ENCODE assay signal across 1 cellular context in genomic region chr13:40776232-40776631, GRCh38.
TF ChIP-seq lines count a peak whose summit lies in the region.

No MANE protein-coding gene starts in this region.

TF ChIP-seq in IMR-90, 13 proteins besides CTCF, POLR2A, EP300 and RAD21:
- no peak for TF ChIP-seq MAZ (IDR thresholded peaks at IDR 0.05; ENCODE audit: borderline replicate concordance, low read depth, low read length)
- no peak for TF ChIP-seq MAFK (IDR thresholded peaks at IDR 0.05; ENCODE audit: low read depth, low read length)
- TF ChIP-seq MXI1 (IDR thresholded peaks at IDR 0.05; ENCODE audit: borderline replicate concordance, low read depth, low read length), result no peak
- no peak for TF ChIP-seq USF2 (IDR thresholded peaks at IDR 0.05; ENCODE audit: low read depth, low read length)
- no peak for TF ChIP-seq NFE2L2 (IDR thresholded peaks at IDR 0.05; ENCODE audit: low read depth, low read length)
- TF ChIP-seq SMC3 (IDR thresholded peaks at IDR 0.05; ENCODE audit: low read depth, low read length), result no peak
- no peak for TF ChIP-seq ELK1 (IDR thresholded peaks at IDR 0.05; ENCODE audit: borderline replicate concordance, low read depth, low read length)
